ENCODE assay signal across 6 cellular contexts in genomic region chrX:48910926-48911406, GRCh38. TPM values are rescaled to one million over a fixed set of nuclear protein-coding genes. Genes with fewer than 3 reads are reported as not detected.
A peak's percentile ranks its signal among the peaks of the same experiment; 100 is the strongest.
DNase-seq lines count a peak whose midpoint lies in the region; ATAC-seq, FAIRE-seq and TF ChIP-seq lines count a peak whose summit lies in the region.

No MANE protein-coding gene starts in this region.

- TF ChIP-seq RAD21 in GM12878 (IDR thresholded peaks at IDR 0.05; ENCODE audit: insufficient read depth, low read depth, low read length), result no peak

- H3K4me1 ChIP-seq in HUES48 (ENCODE audit: control insufficient read depth, insufficient read depth, low read length), result peaks cover 12% of the 10 kb centered on the region; the same call in 1 of the 2 replicates
- H3K4me1 ChIP-seq in GM12878 (ENCODE audit: control insufficient read depth, insufficient read depth, low read length), result no peaks in the 10 kb centered on the region

- DNase-seq in GM12878 (ENCODE audit: low read depth, low spot score), result no peak
- no peak for DNase-seq in natural killer cell treated with Interleukin-12 subunit alpha and Interleukin-12 subunit beta and Interleukin-15 and Interleukin-18, amount 100 ng/mL, for 72 hours (ENCODE audit: low spot score)
- no peak for DNase-seq in LoVo (ENCODE audit: low spot score)

- H3K9me3 Mint-ChIP-seq in natural killer cell treated with Interleukin-12 subunit alpha and Interleukin-12 subunit beta and Interleukin-15 and Interleukin-18, amount 100 ng/mL, for 72 hours, result no peaks in the 10 kb centered on the region

- H3K27me3 Mint-ChIP-seq in natural killer cell treated with Interleukin-12 subunit alpha and Interleukin-12 subunit beta and Interleukin-15 and Interleukin-18, amount 100 ng/mL, for 72 hours, result peaks cover 0 to 10% of the 10 kb centered on the region in 2 donors

- intact Hi-C loops in GM12878 (cut with micrococcal nuclease; ENCODE audit: unreplicated experiment), result loop anchor here (5.0 kb wide), 2 partner anchors 36 to 214 kb away; partner anchors contain the start of gene SUV39H1

- H3K36me3 ChIP-seq in HUES48 (ENCODE audit: control insufficient read depth, insufficient read depth, low read length) (peaks cover 50% of the 10 kb centered on the region), GM12878 (ENCODE audit: control insufficient read depth in 2 of 2, insufficient read depth in 2 of 2, low read length in 1 of 2) (peaks cover 3 to 8% of the 10 kb centered on the region in 2 experiments; a peak in 3 of 4 replicates)

- peak overlapping the region; percentile 48 for H2AFZ ChIP-seq in GM12878 (ENCODE audit: control insufficient read depth, low read depth, low read length)

- no peak for TF ChIP-seq CTCF in GM12878 (IDR thresholded peaks at IDR 0.05 in 2 of 3, conservative IDR thresholded peaks at IDR 0.05 in 1 of 3; ENCODE audit: control insufficient read depth in 2 of 3, extremely low read depth in 1 of 3, insufficient read depth in 1 of 3, low read depth in 3 of 3, low read length in 3 of 3)

- RAD21 ChIA-PET in GM12878 (lab: Charles Lee; ENCODE audit: unreplicated experiment), result interaction anchor here (1.7 to 1.8 kb wide), 3 partner anchors 13 to 27 kb away, joined by 7 to 12 read pairs (median 10); partner anchors contain the start of genes PQBP1 and TIMM17B

- ATAC-seq in GM12878 (peak; percentile 8), HG03442 (IDR thresholded peaks at IDR 0.05; ENCODE audit: unreplicated experiment) (no peak), HG02763 (IDR thresholded peaks at IDR 0.05; ENCODE audit: unreplicated experiment) (no peak)
- ATAC-seq in natural killer cell treated with Interleukin-12 subunit alpha and Interleukin-12 subunit beta and Interleukin-15 and Interleukin-18, amount 100 ng/mL, for 72 hours, result peak; percentile 0 to 14

- SMC1A ChIA-PET in GM12878 (lab: Charles Lee; ENCODE audit: uncharacterized antibody, unreplicated experiment), result interaction anchor here (3.1 kb wide), 1 partner anchor 26 kb away, joined by 9 read pairs; no protein-coding TSS in a partner anchor

- peaks cover 38 to 54% of the 10 kb centered on the region in 2 donors for H3K4me1 Mint-ChIP-seq in natural killer cell treated with Interleukin-12 subunit alpha and Interleukin-12 subunit beta and Interleukin-15 and Interleukin-18, amount 100 ng/mL, for 72 hours (ENCODE audit: low read depth in 2 of 2)

- WGBS in GM12878 (ENCODE audit: insufficient coverage, insufficient replicate concordance, low lambda C conversion rate, missing lambda C conversion rate), result 24% methylated on average over 12 of the region's 12 CpGs

- peak overlapping the region; percentile 100 for H3K4me3 Mint-ChIP-seq in natural killer cell treated with Interleukin-12 subunit alpha and Interleukin-12 subunit beta and Interleukin-15 and Interleukin-18, amount 100 ng/mL, for 72 hours

- H3K9me3 ChIP-seq in HUES48 (ENCODE audit: control insufficient read depth, insufficient read depth, low read length) (peaks cover 26% of the 10 kb centered on the region), GM12878 (replicated peaks; ENCODE audit: control insufficient read depth, insufficient read depth, low read length) (no peaks in the 10 kb centered on the region; the same call in 2 of the 3 replicates)

- H3K27me3 ChIP-seq in HUES48 (ENCODE audit: control insufficient read depth, insufficient read depth, low read length) (no peaks in the 10 kb centered on the region), GM12878 (replicated peaks in 1 of 2; ENCODE audit: control insufficient read depth in 2 of 2, insufficient read depth in 2 of 2, low read length in 1 of 2) (no peaks in the 10 kb centered on the region)

- H3K27ac ChIP-seq in HUES48 (ENCODE audit: low read depth, low read length) (peak overlapping the region; percentile 94), GM12878 (ENCODE audit: control insufficient read depth, insufficient read depth) (peak overlapping the region; percentile 68)

- CTCF ChIA-PET in GM12878 (lab: Yijun Ruan, JAX), result interaction anchor here (0.6 kb wide), 1 partner anchor 35 kb away, joined by 3 read pairs; no protein-coding TSS in a partner anchor

- POLR2A ChIA-PET in GM12878 (lab: Charles Lee), result interaction anchor here (0.6 to 2.7 kb wide), 4 partner anchors 13 to 1043 kb away, joined by 3 to 15 read pairs (median 9); partner anchors contain the start of genes PQBP1 and TIMM17B

- peak overlapping the region; percentile 83 for H3K9ac ChIP-seq in HUES48 (ENCODE audit: low read depth, low read length)
- peak overlapping the region; percentile 55 for H3K9ac ChIP-seq in GM12878 (ENCODE audit: control insufficient read depth, insufficient read depth, low read length)

- TF ChIP-seq POLR2A in GM12878 (IDR thresholded peaks at IDR 0.05; ENCODE audit: low read depth, low read length), result no peak

- FAIRE-seq in GM12878 (lab: Jason Lieb, UNC), result no peak

- peak overlapping the region; percentile 87 for H3K4me3 ChIP-seq in HUES48 (ENCODE audit: low read depth, low read length)
- peak overlapping the region; percentile 62 for H3K4me3 ChIP-seq in GM12878

- peaks cover 5% of the 10 kb centered on the region; the same call in 1 of the 2 replicates for H4K20me1 ChIP-seq in GM12878 (ENCODE audit: control insufficient read depth, insufficient read depth)

- H3K36me3 Mint-ChIP-seq in natural killer cell treated with Interleukin-12 subunit alpha and Interleukin-12 subunit beta and Interleukin-15 and Interleukin-18, amount 100 ng/mL, for 72 hours, result peaks cover 18% of the 10 kb centered on the region

- TF ChIP-seq EP300 in GM12878 (IDR thresholded peaks at IDR 0.05; ENCODE audit: borderline replicate concordance in 1 of 2, control insufficient read depth in 1 of 2, low read depth in 2 of 2, low read length in 2 of 2), result no peak

- no TSS peak for BruUV-seq in GM12878 (replicated peaks; lab: Mats Ljungman, UMichigan)

- peak overlapping the region; percentile 87 to 92 for H3K27ac Mint-ChIP-seq in natural killer cell treated with Interleukin-12 subunit alpha and Interleukin-12 subunit beta and Interleukin-15 and Interleukin-18, amount 100 ng/mL, for 72 hours

- H3K79me2 ChIP-seq in GM12878 (ENCODE audit: control insufficient read depth, insufficient read depth, low read length), result peaks cover 26% of the 10 kb centered on the region

- H3K4me2 ChIP-seq in GM12878 (ENCODE audit: control insufficient read depth, insufficient read depth), result peak overlapping the region; percentile 45

- in situ Hi-C loops in GM12878 (cut with MboI), result no loop called here

RNA-seq across cellular contexts. Expression of gene SLC35A2, which starts 0.5 kb away (rescaled TPM):
- 10.7 and 16.8 TPM in 2 replicates for total RNA-seq in GM12878 (2013; cell fraction: nucleolus; rRNA removed)
- total RNA-seq in GM12878 (2014; rRNA removed) (9.3 and 11.0 TPM in 2 replicates), GM12878 (2014; rRNA removed; fragmentation: Illumina TruSeq; extraction: Trizol) (8.4 and 9.1 TPM in 2 replicates), GM12878 (2021) (16.7 and 21.9 TPM in 2 replicates)
- polyA plus RNA-seq in GM12878 (2011; ENCODE audit: low read depth), result 7.5 TPM
- polyA plus RNA-seq in GM12878 (2011; rRNA removed) (10.3 and 12.9 TPM in 2 replicates), GM12878 (2014; fragmentation: Illumina TruSeq; extraction: Trizol) (12.0 and 16.9 TPM in 2 replicates), GM12878 (2014; fragmentation: Nextera tagmentation; extraction: Ambion mirVana) (1 to 10 TPM; 2.1 to 6.8 TPM), GM12878 (2014; rRNA removed) (16.8 and 18.7 TPM in 2 replicates), GM12878 (2016; fragmentation: Nextera tagmentation; extraction: Ambion mirVana) (10 to 100 TPM; 25.1 to 27.4 TPM)
- 22.6 and 23.3 TPM in 2 replicates for polyA plus RNA-seq in GM12878 (2011; cell fraction: cytosol; rRNA removed)
- polyA plus RNA-seq in GM12878 (2011; cell fraction: nucleus; rRNA removed), result 28.2 and 28.4 TPM in 2 replicates
- polyA plus RNA-seq in GM12878 (2012), result 15.6 and 17.0 TPM in 2 replicates
- 21.6 and 23.7 TPM in 2 replicates for polyA minus RNA-seq in GM12878 (2011; rRNA and poly(A)+ RNA removed)
- 4.3 and 6.9 TPM in 2 replicates for polyA minus RNA-seq in GM12878 (2011; cell fraction: cytosol; rRNA and poly(A)+ RNA removed)
- 4.1 and 5.2 TPM in 2 replicates for polyA minus RNA-seq in GM12878 (2011; cell fraction: nucleus; rRNA and poly(A)+ RNA removed)
- 10 to 100 TPM; 25.5 to 26.9 TPM for total RNA-seq in natural killer cell treated with Interleukin-12 subunit alpha and Interleukin-12 subunit beta and Interleukin-15 and Interleukin-18, amount 100 ng/mL, for 72 hours

RNA-seq across cellular contexts. Expression of gene PIM2, which starts 7.9 kb away (rescaled TPM):
- 293 and 318 TPM in 2 replicates for total RNA-seq in GM12878 (2013; cell fraction: nucleolus; rRNA removed)
- total RNA-seq in GM12878 (2014; rRNA removed), result 32.9 and 37.9 TPM in 2 replicates
- total RNA-seq in GM12878 (2014; rRNA removed; fragmentation: Illumina TruSeq; extraction: Trizol), result 19.2 and 19.9 TPM in 2 replicates
- total RNA-seq in GM12878 (2021), result 29.6 and 30.4 TPM in 2 replicates
- 61.5 TPM for polyA plus RNA-seq in GM12878 (2011; ENCODE audit: low read depth)
- 65.9 and 96.8 TPM in 2 replicates for polyA plus RNA-seq in GM12878 (2011; rRNA removed)
- polyA plus RNA-seq in GM12878 (2011; cell fraction: cytosol; rRNA removed), result 86.7 and 115 TPM in 2 replicates
- 111 and 151 TPM in 2 replicates for polyA plus RNA-seq in GM12878 (2011; cell fraction: nucleus; rRNA removed)
- 114 and 191 TPM in 2 replicates for polyA plus RNA-seq in GM12878 (2012)
- polyA plus RNA-seq in GM12878 (2014; fragmentation: Illumina TruSeq; extraction: Trizol), result 30.1 and 34.0 TPM in 2 replicates
- polyA plus RNA-seq in GM12878 (2014; fragmentation: Nextera tagmentation; extraction: Ambion mirVana), result 10 to 100 TPM; 19.6 to 26.2 TPM
- 31.7 and 32.1 TPM in 2 replicates for polyA plus RNA-seq in GM12878 (2014; rRNA removed)
- polyA plus RNA-seq in GM12878 (2016; fragmentation: Nextera tagmentation; extraction: Ambion mirVana), result 10 to 100 TPM; 46.5 to 54.5 TPM
- polyA minus RNA-seq in GM12878 (2011; rRNA and poly(A)+ RNA removed), result 60.6 and 83.6 TPM in 2 replicates
- 25.4 and 29.0 TPM in 2 replicates for polyA minus RNA-seq in GM12878 (2011; cell fraction: cytosol; rRNA and poly(A)+ RNA removed)
- 53.8 and 65.6 TPM in 2 replicates for polyA minus RNA-seq in GM12878 (2011; cell fraction: nucleus; rRNA and poly(A)+ RNA removed)
- 100 to 1,000 TPM; 291 to 478 TPM for total RNA-seq in natural killer cell treated with Interleukin-12 subunit alpha and Interleukin-12 subunit beta and Interleukin-15 and Interleukin-18, amount 100 ng/mL, for 72 hours

RNA-seq across cellular contexts. Expression of gene PQBP1, which starts 13.2 kb away (rescaled TPM):
- total RNA-seq in GM12878 (2013; cell fraction: nucleolus; rRNA removed), result 8.1 and 8.5 TPM in 2 replicates
- total RNA-seq in GM12878 (2014; rRNA removed), result 62.2 and 70.2 TPM in 2 replicates
- total RNA-seq in GM12878 (2014; rRNA removed; fragmentation: Illumina TruSeq; extraction: Trizol), result 37.5 and 38.5 TPM in 2 replicates
- 69.5 and 71.0 TPM in 2 replicates for total RNA-seq in GM12878 (2021)
- polyA plus RNA-seq in GM12878 (2011; ENCODE audit: low read depth), result 26.7 TPM
- polyA plus RNA-seq in GM12878 (2011; rRNA removed), result 22.4 and 55.3 TPM in 2 replicates
- polyA plus RNA-seq in GM12878 (2011; cell fraction: cytosol; rRNA removed), result 67.4 and 68.4 TPM in 2 replicates
- 112 and 137 TPM in 2 replicates for polyA plus RNA-seq in GM12878 (2011; cell fraction: nucleus; rRNA removed)
- polyA plus RNA-seq in GM12878 (2012), result 70.1 and 70.6 TPM in 2 replicates
- polyA plus RNA-seq in GM12878 (2014; fragmentation: Illumina TruSeq; extraction: Trizol), result 39.6 and 70.0 TPM in 2 replicates
- polyA plus RNA-seq in GM12878 (2014; fragmentation: Nextera tagmentation; extraction: Ambion mirVana), result 10 to 100 TPM; 12.5 to 28.0 TPM
- 68.5 and 76.1 TPM in 2 replicates for polyA plus RNA-seq in GM12878 (2014; rRNA removed)
- polyA plus RNA-seq in GM12878 (2016; fragmentation: Nextera tagmentation; extraction: Ambion mirVana), result 10 to 100 TPM; 68.6 to 74.8 TPM
- 30.3 and 33.8 TPM in 2 replicates for polyA minus RNA-seq in GM12878 (2011; rRNA and poly(A)+ RNA removed)
- polyA minus RNA-seq in GM12878 (2011; cell fraction: cytosol; rRNA and poly(A)+ RNA removed), result 22.9 and 24.1 TPM in 2 replicates
- polyA minus RNA-seq in GM12878 (2011; cell fraction: nucleus; rRNA and poly(A)+ RNA removed), result 9.9 and 20.2 TPM in 2 replicates
- total RNA-seq in natural killer cell treated with Interleukin-12 subunit alpha and Interleukin-12 subunit beta and Interleukin-15 and Interleukin-18, amount 100 ng/mL, for 72 hours, result 10 to 100 TPM; 75.3 to 80.8 TPM

RNA-seq across cellular contexts. Expression of gene TIMM17B, which starts 13.4 kb away (rescaled TPM):
- total RNA-seq in GM12878 (2013; cell fraction: nucleolus; rRNA removed), result 14.1 and 16.7 TPM in 2 replicates
- 49.0 and 53.5 TPM in 2 replicates for total RNA-seq in GM12878 (2014; rRNA removed)
- 32.9 and 33.3 TPM in 2 replicates for total RNA-seq in GM12878 (2014; rRNA removed; fragmentation: Illumina TruSeq; extraction: Trizol)
- total RNA-seq in GM12878 (2021), result 53.8 and 57.8 TPM in 2 replicates
- polyA plus RNA-seq in GM12878 (2011; ENCODE audit: low read depth), result 24.7 TPM
- 22.0 and 41.5 TPM in 2 replicates for polyA plus RNA-seq in GM12878 (2011; rRNA removed)
- 84.2 and 105 TPM in 2 replicates for polyA plus RNA-seq in GM12878 (2011; cell fraction: cytosol; rRNA removed)
- polyA plus RNA-seq in GM12878 (2011; cell fraction: nucleus; rRNA removed), result 69.2 and 74.6 TPM in 2 replicates
- 40.4 and 40.9 TPM in 2 replicates for polyA plus RNA-seq in GM12878 (2012)
- 16.3 and 37.7 TPM in 2 replicates for polyA plus RNA-seq in GM12878 (2014; fragmentation: Illumina TruSeq; extraction: Trizol)
- 10 to 100 TPM in 1 of 2 experiments, 1 to 10 TPM in 1; 4.5 to 18.3 TPM for polyA plus RNA-seq in GM12878 (2014; fragmentation: Nextera tagmentation; extraction: Ambion mirVana)
- polyA plus RNA-seq in GM12878 (2014; rRNA removed), result 69.4 and 72.4 TPM in 2 replicates
- polyA plus RNA-seq in GM12878 (2016; fragmentation: Nextera tagmentation; extraction: Ambion mirVana), result 10 to 100 TPM; 79.5 to 88.7 TPM
- polyA minus RNA-seq in GM12878 (2011; rRNA and poly(A)+ RNA removed), result 14.3 and 37.8 TPM in 2 replicates
- 16.0 and 17.4 TPM in 2 replicates for polyA minus RNA-seq in GM12878 (2011; cell fraction: cytosol; rRNA and poly(A)+ RNA removed)
- 12.9 and 19.4 TPM in 2 replicates for polyA minus RNA-seq in GM12878 (2011; cell fraction: nucleus; rRNA and poly(A)+ RNA removed)
- total RNA-seq in natural killer cell treated with Interleukin-12 subunit alpha and Interleukin-12 subunit beta and Interleukin-15 and Interleukin-18, amount 100 ng/mL, for 72 hours, result 10 to 100 TPM; 64.0 to 64.6 TPM

RNA-seq across cellular contexts. Expression of gene OTUD5, which starts 46.4 kb away (rescaled TPM):
- total RNA-seq in GM12878 (2013; cell fraction: nucleolus; rRNA removed), result 39.3 and 46.8 TPM in 2 replicates
- total RNA-seq in GM12878 (2014; rRNA removed), result 22.2 and 23.7 TPM in 2 replicates
- total RNA-seq in GM12878 (2014; rRNA removed; fragmentation: Illumina TruSeq; extraction: Trizol), result 19.8 and 20.3 TPM in 2 replicates
- 39.1 and 39.9 TPM in 2 replicates for total RNA-seq in GM12878 (2021)
- polyA plus RNA-seq in GM12878 (2011; ENCODE audit: low read depth), result 26.3 TPM
- polyA plus RNA-seq in GM12878 (2011; rRNA removed), result 38.7 and 50.3 TPM in 2 replicates
- polyA plus RNA-seq in GM12878 (2011; cell fraction: cytosol; rRNA removed), result 41.0 and 43.4 TPM in 2 replicates
- polyA plus RNA-seq in GM12878 (2011; cell fraction: nucleus; rRNA removed), result 122 and 147 TPM in 2 replicates
- 46.9 and 63.6 TPM in 2 replicates for polyA plus RNA-seq in GM12878 (2012)
- polyA plus RNA-seq in GM12878 (2014; fragmentation: Illumina TruSeq; extraction: Trizol), result 29.5 and 36.4 TPM in 2 replicates
- 1 to 10 TPM; 2.0 to 4.6 TPM for polyA plus RNA-seq in GM12878 (2014; fragmentation: Nextera tagmentation; extraction: Ambion mirVana)
- 39.7 and 44.0 TPM in 2 replicates for polyA plus RNA-seq in GM12878 (2014; rRNA removed)
- 10 to 100 TPM; 11.2 to 21.6 TPM for polyA plus RNA-seq in GM12878 (2016; fragmentation: Nextera tagmentation; extraction: Ambion mirVana)
- 34.6 and 56.6 TPM in 2 replicates for polyA minus RNA-seq in GM12878 (2011; rRNA and poly(A)+ RNA removed)
- polyA minus RNA-seq in GM12878 (2011; cell fraction: cytosol; rRNA and poly(A)+ RNA removed), result 23.0 and 36.1 TPM in 2 replicates
- polyA minus RNA-seq in GM12878 (2011; cell fraction: nucleus; rRNA and poly(A)+ RNA removed), result 13.5 and 17.4 TPM in 2 replicates
- 10 to 100 TPM; 75.8 to 79.9 TPM for total RNA-seq in natural killer cell treated with Interleukin-12 subunit alpha and Interleukin-12 subunit beta and Interleukin-15 and Interleukin-18, amount 100 ng/mL, for 72 hours

Comparison
In these comparisons a context has a peak if more than half of its experiments do, and no peak if none do; other contexts are left out.
1. ATAC-seq: peak in GM12878 (single experiment) and natural killer cell treated with Interleukin-12 subunit alpha and Interleukin-12 subunit beta and Interleukin-15 and Interleukin-18, amount 100 ng/mL, for 72 hours (2 of 2); none in HG03442 (single experiment) and HG02763 (single experiment).